ENCODE assay signal across 10 cellular contexts in genomic region chr16:53093162-53093744, GRCh38. TPM values are rescaled to one million over a fixed set of nuclear protein-coding genes. Genes with fewer than 3 reads are reported as not detected.
DNase-seq lines count a peak whose midpoint lies in the region; ATAC-seq and TF ChIP-seq lines count a peak whose summit lies in the region.
"Had no signal": no experiment of that assay in that cellular context is flagged by ENCODE, and none has a peak within 500 bp of the region (broad histone marks: within the 10 kb centered on the region; RNA-seq: fewer than 3 reads in every experiment).

No MANE protein-coding gene starts in this region.

- no peaks in the 10 kb centered on the region for H3K9me3 ChIP-seq in psoas muscle

- peaks cover 5% of the 10 kb centered on the region for H3K36me3 Mint-ChIP-seq in effector memory CD8-positive, alpha-beta T cell (ENCODE audit: insufficient read depth)

- H3K27me3 ChIP-seq in psoas muscle (ENCODE audit: insufficient read depth in 3 of 3, low read length in 2 of 3), result no peaks in the 10 kb centered on the region

- WGBS in psoas muscle, 3 donors, result 93 to 99% (median 94%) methylated on average over 5 of the region's 5 CpGs

- DNase-seq in NCI-H82 treated with DMSO at 0.1 percent for 48 hours (lab: John Stamatoyannopoulos, UW; ENCODE audit: unreplicated experiment) (peak; percentile 6), psoas muscle (no peak), posterior vena cava (ENCODE audit: low spot score) (no peak), NCI-H1694 (lab: John Stamatoyannopoulos, UW) (no peak), SK-N-DZ (ENCODE audit: low spot score) (no peak)
- DNase-seq in effector memory CD8-positive, alpha-beta T cell, result no peak
- DNase-seq: activated CD8-positive, alpha-beta memory T cell treated with anti-CD3 and anti-CD28 coated beads, Interleukin-2, amount 50 U/mL, for 4 hours had no signal

- H3K9me3 Mint-ChIP-seq in effector memory CD8-positive, alpha-beta T cell, result no peaks in the 10 kb centered on the region
- H3K9me3 Mint-ChIP-seq: T-helper 1 cell treated with Interleukin-12 subunit alpha and Interleukin-12 subunit beta and Interleukin-4 antibody, amounts not matched to agents 30 μg/mL and 1 μg/mL, for 36 hours had no signal

- H3K4me3 Mint-ChIP-seq in effector memory CD8-positive, alpha-beta T cell, result peak overlapping the region in 1 of 2 donors; percentile 53
- H3K4me3 Mint-ChIP-seq: T-helper 1 cell treated with Interleukin-12 subunit alpha and Interleukin-12 subunit beta and Interleukin-4 antibody, amounts not matched to agents 30 μg/mL and 1 μg/mL, for 36 hours had no signal

- H3K27ac ChIP-seq in C4-2B (peak overlapping the region; percentile 85), psoas muscle (peak overlapping the region; percentile 50)

- TF ChIP-seq CTCF in C4-2B (conservative IDR thresholded peaks at IDR 0.05) (no peak), psoas muscle (IDR thresholded peaks at IDR 0.05) (no peak)

- H3K27me3 Mint-ChIP-seq in effector memory CD8-positive, alpha-beta T cell, result no peaks in the 10 kb centered on the region

- H3K4me1 ChIP-seq in psoas muscle, result peaks cover 57% of the 10 kb centered on the region

- H3K27ac Mint-ChIP-seq in effector memory CD8-positive, alpha-beta T cell, result peak overlapping the region; percentile 76 to 91
- H3K27ac Mint-ChIP-seq: T-helper 1 cell treated with Interleukin-12 subunit alpha and Interleukin-12 subunit beta and Interleukin-4 antibody, amounts not matched to agents 30 μg/mL and 1 μg/mL, for 36 hours had no signal

- intact Hi-C loops in psoas muscle (cut with DNase I) (loop anchor here in 1 of 2 donors (5.0 kb wide), 1 partner anchor 39 kb away; no protein-coding TSS in a partner anchor), posterior vena cava (cut with DNase I) (loop anchor here in 1 of 2 donors (5.0 kb wide), 1 partner anchor 39 kb away; no protein-coding TSS in a partner anchor)

- no peak for ATAC-seq in effector memory CD8-positive, alpha-beta T cell (replicated peaks)
- ATAC-seq in psoas muscle, result no peak
- no peak for ATAC-seq in HG03108 (IDR thresholded peaks at IDR 0.05; ENCODE audit: unreplicated experiment)

- H3K4me3 ChIP-seq in psoas muscle, result no peak overlapping the region

- H3K4me1 Mint-ChIP-seq in effector memory CD8-positive, alpha-beta T cell (ENCODE audit: low read depth in 2 of 2), result peaks cover 44 to 56% of the 10 kb centered on the region in 2 donors

- no peaks in the 10 kb centered on the region for H3K36me3 ChIP-seq in psoas muscle (ENCODE audit: insufficient read depth in 1 of 2, low read depth in 1 of 2)

RNA-seq across cellular contexts. Expression of gene CHD9, which starts 38.5 kb away (rescaled TPM):
- 10 to 100 TPM; 36.4 to 47.9 (median 45.7) TPM for total RNA-seq in psoas muscle
- 10 to 100 TPM in 2 of 3 donors, 1 to 10 TPM in 1; 5.8 to 26.8 (median 11.7) TPM for polyA plus RNA-seq in psoas muscle
- total RNA-seq in posterior vena cava, result 10 to 100 TPM; 84.7 to 90.4 TPM
- polyA plus RNA-seq in SK-N-DZ (2014; cell fraction: cytosol; rRNA removed), result 13.6 and 17.1 TPM in 2 replicates
- 23.4 and 32.7 TPM in 2 replicates for polyA plus RNA-seq in SK-N-DZ (2014; cell fraction: nucleus; rRNA removed)

RNA-seq across cellular contexts. Expression of gene CHD9NB, which starts 40.6 kb away (rescaled TPM):
- under 1 TPM in 3 of 4 donors, not detected in 1; 0.13 to 0.56 (median 0.22) TPM for total RNA-seq in psoas muscle
- under 1 TPM; 0.05 to 0.77 (median 0.14) TPM for polyA plus RNA-seq in psoas muscle
- 1 to 10 TPM; 1.0 to 3.2 TPM for total RNA-seq in posterior vena cava
- not detected in 2 replicates for polyA plus RNA-seq in SK-N-DZ (2014; cell fraction: cytosol; rRNA removed)
- polyA plus RNA-seq in SK-N-DZ (2014; cell fraction: nucleus; rRNA removed), result not detected in 2 replicates
